Comparison of ENCODE assay signal across 8 cellular contexts in the genomic region with DNA sequence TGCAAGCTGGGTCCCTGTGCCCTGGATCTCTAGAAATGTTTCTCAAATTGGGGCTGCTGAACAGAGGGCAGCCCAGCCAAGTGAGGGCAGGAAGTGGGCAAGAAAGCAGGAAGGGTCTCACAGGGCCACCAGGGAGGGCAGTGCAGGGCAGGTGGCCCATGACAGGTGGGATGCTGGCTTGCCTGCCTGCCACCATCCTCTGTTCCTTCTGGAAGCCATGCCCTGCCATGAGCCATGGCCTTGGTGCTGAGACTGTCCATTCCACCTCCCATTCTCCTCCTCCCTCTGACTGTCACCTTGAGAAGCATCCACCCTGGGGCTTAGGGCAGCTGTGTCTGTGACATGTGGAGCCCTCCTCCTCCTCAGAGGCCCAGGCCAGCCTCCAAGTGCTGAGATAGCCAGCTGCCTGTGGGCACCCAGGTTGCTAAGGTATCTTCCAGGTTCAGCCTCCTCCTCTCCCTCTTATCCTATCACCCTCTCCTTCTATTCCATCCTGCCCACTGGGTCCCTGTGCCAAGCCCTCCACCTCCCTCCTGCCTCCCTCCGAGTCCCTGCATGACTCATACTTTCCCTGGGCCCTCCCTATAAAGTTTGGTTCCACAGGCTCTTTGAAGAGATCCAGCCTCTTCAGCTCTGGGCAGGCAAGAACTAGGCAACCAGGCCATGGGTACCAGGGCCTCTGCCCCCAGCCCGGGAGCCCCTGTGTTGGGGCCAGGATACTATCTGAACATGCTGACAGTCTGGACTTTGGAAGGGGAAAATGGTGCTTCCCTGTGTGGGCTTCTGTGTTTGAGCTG. TPM values are rescaled to one million over a fixed set of nuclear protein-coding genes. Genes with fewer than 3 reads are reported as not detected.
A peak's percentile ranks its signal among the peaks of the same experiment; 100 is the strongest.
DNase-seq lines count a peak whose midpoint lies in the region; ATAC-seq and TF ChIP-seq lines count a peak whose summit lies in the region.

No MANE protein-coding gene starts in this region.

- peaks cover 3% of the 10 kb centered on the region for H3F3A ChIP-seq in SK-N-SH (replicated peaks; ENCODE audit: insufficient read depth)

- no peak overlapping the region for H3K23ac ChIP-seq in mesendoderm (ENCODE audit: low read length)

- H3K4me2 ChIP-seq in SK-N-SH (peak overlapping the region; percentile 73), mesendoderm (ENCODE audit: low read length) (no peak overlapping the region)

- H3K36me3 Mint-ChIP-seq in central memory CD8-positive, alpha-beta T cell (ENCODE audit: insufficient read depth), result peaks cover 19% of the 10 kb centered on the region

- H2BK120ac ChIP-seq in mesendoderm (ENCODE audit: low read depth, low read length), result no peak overlapping the region

- ATAC-seq in central memory CD8-positive, alpha-beta T cell (replicated peaks; ENCODE audit: extremely low read depth, poor library complexity, severe bottlenecking), result no peak
- no peak for ATAC-seq in GM18517 (IDR thresholded peaks at IDR 0.05; ENCODE audit: unreplicated experiment)

- no peak overlapping the region for H4K5ac ChIP-seq in mesendoderm (ENCODE audit: low read length)

- H3K18ac ChIP-seq in mesendoderm (ENCODE audit: low read length), result no peak overlapping the region

- H3K9ac ChIP-seq in SK-N-SH (no peak overlapping the region), mesendoderm (ENCODE audit: low read length) (no peak overlapping the region)

- H3K4me1 Mint-ChIP-seq in central memory CD8-positive, alpha-beta T cell, result peaks cover 73% of the 10 kb centered on the region

- H3K9me2 ChIP-seq in SK-N-SH, result no peaks in the 10 kb centered on the region

- H3K79me1 ChIP-seq in mesendoderm (ENCODE audit: low read length), result no peaks in the 10 kb centered on the region

- intact Hi-C loops in tibial artery (cut with DNase I; ENCODE audit: low total_unique reads), result loop anchor here (2.0 to 10.0 kb wide), 2 partner anchors 57 to 387 kb away; no protein-coding TSS in a partner anchor

- H3K79me2 ChIP-seq in SK-N-SH (ENCODE audit: insufficient read depth) (no peaks in the 10 kb centered on the region), mesendoderm (ENCODE audit: control insufficient read depth, insufficient read depth, low read length) (no peaks in the 10 kb centered on the region)

- no peak overlapping the region for H3K56ac ChIP-seq in mesendoderm (ENCODE audit: low read length)

- H2BK5ac ChIP-seq in mesendoderm (ENCODE audit: low read length), result no peak overlapping the region

- H3K9me3 ChIP-seq in SK-N-SH (no peaks in the 10 kb centered on the region), tibial artery (no peaks in the 10 kb centered on the region)

- H3K36me3 ChIP-seq in SK-N-SH (replicated peaks in 1 of 2; ENCODE audit: control insufficient read depth in 1 of 2, insufficient read depth in 2 of 2, low read length in 1 of 2) (no peaks in the 10 kb centered on the region), mesendoderm (ENCODE audit: control insufficient read depth, insufficient read depth, low read length) (no peaks in the 10 kb centered on the region), tibial artery (no peaks in the 10 kb centered on the region)

- peak overlapping the region; percentile 89 for H3K4me3 Mint-ChIP-seq in central memory CD8-positive, alpha-beta T cell

- DNase-seq in EL (peak; percentile 82), SK-N-SH (no peak), mesendoderm (peak; percentile 33), tibial artery (peak; percentile 84 to 93), GM10248 (ENCODE audit: extremely low spot score) (no peak), NCI-H187 treated with DMSO at 0.1 percent for 48 hours (lab: John Stamatoyannopoulos, UW) (no peak)
- DNase-seq in central memory CD8-positive, alpha-beta T cell (ENCODE audit: low spot score in 2 of 2), result no peak

- no peak overlapping the region for H2AK5ac ChIP-seq in mesendoderm (ENCODE audit: low read length)

- no peaks in the 10 kb centered on the region for H4K20me1 ChIP-seq in SK-N-SH (ENCODE audit: insufficient read depth)

- WGBS in SK-N-SH (ENCODE audit: low lambda C conversion rate), result 26% methylated on average over 2 of the region's 2 CpGs
- WGBS in mesendoderm (ENCODE audit: extremely low coverage, insufficient coverage, low lambda C conversion rate), result no CpG with 5 or more reads among the region's 2 CpGs

- no peak overlapping the region for H3K4ac ChIP-seq in mesendoderm (ENCODE audit: low read depth, low read length)

- TF ChIP-seq CTCF in SK-N-SH (IDR thresholded peaks at IDR 0.05) (no peak), tibial artery (IDR thresholded peaks at IDR 0.05) (no peak), GM10248 (IDR thresholded peaks at IDR 0.05; ENCODE audit: control extremely low read depth, extremely low read depth, low read depth, missing control alignments) (no peak)

- H4K8ac ChIP-seq in mesendoderm (ENCODE audit: low read depth, low read length), result no peak overlapping the region

- no peaks in the 10 kb centered on the region for H3K27me3 Mint-ChIP-seq in central memory CD8-positive, alpha-beta T cell

- H3K27me3 ChIP-seq in SK-N-SH (ENCODE audit: insufficient read depth), result no peaks in the 10 kb centered on the region
- no peaks in the 10 kb centered on the region for H3K27me3 ChIP-seq in mesendoderm (ENCODE audit: insufficient read depth, low read length, poor library complexity)
- no peaks in the 10 kb centered on the region for H3K27me3 ChIP-seq in tibial artery

- no peak overlapping the region for H2AFZ ChIP-seq in SK-N-SH (ENCODE audit: low read depth)

- peaks cover 22 to 26% of the 10 kb centered on the region in 2 experiments; a peak in 3 of 4 replicates for H3K4me1 ChIP-seq in SK-N-SH (ENCODE audit: control insufficient read depth in 1 of 2, insufficient read depth in 2 of 2, low read depth in 1 of 2, low read length in 1 of 2)
- no peaks in the 10 kb centered on the region for H3K4me1 ChIP-seq in mesendoderm (ENCODE audit: control insufficient read depth, low read depth, low read length)
- peaks cover 10 to 71% (median 62%) of the 10 kb centered on the region in 4 donors for H3K4me1 ChIP-seq in tibial artery

- H2BK15ac ChIP-seq in mesendoderm (replicated peaks; ENCODE audit: low read depth), result no peak overlapping the region

- H3K4me3 ChIP-seq in SK-N-SH (ENCODE audit: low read depth in 2 of 2, low read length in 1 of 2) (peak overlapping the region in 1 of 2 experiments; percentile 68; a peak in 1 of 4 replicates), mesendoderm (ENCODE audit: low read length) (no peak overlapping the region), tibial artery (peak overlapping the region; percentile 80 to 82)

- POLR2A ChIA-PET in SK-N-SH (lab: Yijun Ruan, JAX) (interaction anchor here (1.5 to 2.4 kb wide), 2 partner anchors 14 to 43 kb away, joined by 3 to 10 read pairs; no protein-coding TSS in a partner anchor), GM10248 (lab: Yijun Ruan, JAX) (interaction anchor here (0.7 kb wide), 1 partner anchor 14 kb away, joined by 3 read pairs; no protein-coding TSS in a partner anchor)

- no peak for TF ChIP-seq EP300 in SK-N-SH (IDR thresholded peaks at IDR 0.05; ENCODE audit: borderline replicate concordance in 1 of 2, low read depth in 1 of 2, low read length in 1 of 2)

- no peak for TF ChIP-seq RAD21 in SK-N-SH (IDR thresholded peaks at IDR 0.05; ENCODE audit: low read length)

- peak overlapping the region; percentile 77 for H3K27ac Mint-ChIP-seq in central memory CD8-positive, alpha-beta T cell (ENCODE audit: low read depth)

- CTCF ChIA-PET in SK-N-SH (lab: Yijun Ruan, JAX), result interaction anchor here (0.9 to 4.3 kb wide), 19 partner anchors 9 to 388 kb away, joined by 3 to 51 read pairs (median 9); a partner anchor contains a TSS
- CTCF ChIA-PET in GM10248 (lab: Yijun Ruan, JAX), result interaction anchor here (0.6 to 4.4 kb wide), 23 partner anchors 8 to 457 kb away, joined by 3 to 61 read pairs (median 4); a partner anchor contains a TSS

- H3K9me3 Mint-ChIP-seq in central memory CD8-positive, alpha-beta T cell, result no peaks in the 10 kb centered on the region

- H3K27ac ChIP-seq in SK-N-SH (ENCODE audit: low read depth in 2 of 2, low read length in 1 of 2) (no peak overlapping the region; a peak in 1 of 4 replicates), mesendoderm (ENCODE audit: low read depth, low read length) (no peak overlapping the region), tibial artery (peak overlapping the region; percentile 95 to 96)

TF ChIP-seq in SK-N-SH, 30 proteins besides CTCF, POLR2A, EP300 and RAD21:
- TF ChIP-seq FOSL2 (IDR thresholded peaks at IDR 0.05; ENCODE audit: borderline replicate concordance, low read depth), result peak; percentile 76; the same call in 1 of the 2 replicates
- TF ChIP-seq, protein P1, sequence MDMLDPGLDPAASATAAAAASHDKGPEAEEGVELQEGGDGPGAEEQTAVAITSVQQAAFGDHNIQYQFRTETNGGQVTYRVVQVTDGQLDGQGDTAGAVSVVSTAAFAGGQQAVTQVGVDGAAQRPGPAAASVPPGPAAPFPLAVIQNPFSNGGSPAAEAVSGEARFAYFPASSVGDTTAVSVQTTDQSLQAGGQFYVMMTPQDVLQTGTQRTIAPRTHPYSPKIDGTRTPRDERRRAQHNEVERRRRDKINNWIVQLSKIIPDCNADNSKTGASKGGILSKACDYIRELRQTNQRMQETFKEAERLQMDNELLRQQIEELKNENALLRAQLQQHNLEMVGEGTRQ (IDR thresholded peaks at IDR 0.05; ENCODE audit: borderline replicate concordance, low read depth, low read length), result no peak

RNA-seq across cellular contexts. Expression of a gene that starts 1.3 kb away (rescaled TPM):
- polyA plus RNA-seq in SK-N-SH (2012; rRNA removed), result 8.7 and 11.3 TPM in 2 replicates
- polyA plus RNA-seq in SK-N-SH (2012; cell fraction: cytosol; rRNA removed), result 3.7 and 5.9 TPM in 2 replicates
- 8.9 and 12.7 TPM in 2 replicates for polyA plus RNA-seq in SK-N-SH (2012; cell fraction: nucleus; rRNA removed)
- polyA plus RNA-seq in mesendoderm (2013, experiment 1 of 2), result 0.01 TPM
- 0.07 TPM for polyA plus RNA-seq in mesendoderm (2013, experiment 2 of 2)

RNA-seq across cellular contexts. Expression of a gene that starts 52.4 kb away (rescaled TPM):
- not detected in 2 replicates for polyA plus RNA-seq in SK-N-SH (2012; rRNA removed)
- polyA plus RNA-seq in SK-N-SH (2012; cell fraction: cytosol; rRNA removed), result under 0.01 TPM in 1 of 2 replicates, not detected in the other
- polyA plus RNA-seq in SK-N-SH (2012; cell fraction: nucleus; rRNA removed), result 0.01 TPM in 2 replicates
- polyA plus RNA-seq in mesendoderm (2013, experiment 1 of 2), result 0.29 TPM
- polyA plus RNA-seq in mesendoderm (2013, experiment 2 of 2), result 0.25 TPM

Comparison
In these comparisons a context has a peak if more than half of its experiments do, and no peak if none do; other contexts are left out.
1. DNase-seq: peak in EL (single experiment), mesendoderm (single experiment) and tibial artery (2 of 2); none in SK-N-SH (single experiment), central memory CD8-positive, alpha-beta T cell (0 of 2), GM10248 (single experiment) and NCI-H187 treated with DMSO at 0.1 percent for 48 hours (single experiment).
2. H3K27ac ChIP-seq: peak in tibial artery (2 of 2); none in SK-N-SH (0 of 2) and mesendoderm (single experiment).